In the genomic region with DNA sequence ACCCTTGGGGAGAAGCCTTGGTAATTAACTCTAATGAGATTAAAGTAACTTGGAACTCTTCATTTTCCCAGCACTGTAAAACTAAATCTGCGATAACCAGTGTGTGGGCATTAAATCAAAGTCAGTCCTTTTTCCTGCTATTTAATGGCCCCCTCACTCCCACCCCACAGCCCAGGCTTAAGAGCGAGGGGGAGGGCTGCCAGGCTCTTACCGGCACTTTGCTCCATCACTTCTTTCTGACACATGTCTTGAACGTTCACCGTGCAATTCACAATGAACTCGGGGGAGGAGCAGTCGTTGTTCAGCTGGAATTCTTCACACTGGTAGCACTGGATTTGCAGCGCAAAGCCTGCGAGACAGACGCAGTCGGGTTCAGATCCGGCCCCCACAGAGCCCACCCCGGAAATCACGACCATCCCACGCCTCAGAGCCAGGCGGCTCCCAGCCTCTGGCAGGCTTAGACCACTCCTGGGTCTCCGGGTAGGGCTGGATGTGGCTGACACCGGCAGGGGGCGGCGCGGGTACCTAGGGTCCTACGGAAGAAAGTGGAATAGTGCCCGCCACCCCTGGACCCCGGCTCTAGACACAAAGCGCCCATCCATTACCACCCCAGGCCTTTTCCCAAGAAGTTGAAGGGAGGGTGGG, we compare ENCODE assay signal across 9 cellular contexts. TPM values are rescaled to one million over a fixed set of nuclear protein-coding genes. Genes with fewer than 3 reads are reported as not detected.
DNase-seq lines count a peak whose midpoint lies in the region; ATAC-seq and TF ChIP-seq lines count a peak whose summit lies in the region.
"Had no signal": no experiment of that assay in that cellular context is flagged by ENCODE, and none has a peak within 500 bp of the region (broad histone marks: within the 10 kb centered on the region; RNA-seq: fewer than 3 reads in every experiment).

No MANE protein-coding gene starts in this region.

- H3K36me3 ChIP-seq in left ventricle myocardium inferior, result no peaks in the 10 kb centered on the region

- H3K4me3 ChIP-seq in left ventricle myocardium inferior, result peak overlapping the region; percentile 69
- H3K4me3 ChIP-seq in WI38 (ENCODE audit: low read depth, low read length), result peak overlapping the region; percentile 82

- no peaks in the 10 kb centered on the region for H3K9me3 ChIP-seq in left ventricle myocardium inferior (replicated peaks)

- H3K4me1 ChIP-seq in left ventricle myocardium inferior, result peaks cover 30% of the 10 kb centered on the region

- peaks cover 98% of the 10 kb centered on the region for H3K27me3 ChIP-seq in left ventricle myocardium inferior (ENCODE audit: low read depth)

- DNase-seq in left ventricle myocardium inferior (no peak), Right ventricle myocardium inferior (ENCODE audit: missing footprints) (no peak), iPS-NIHi11 (ENCODE audit: low spot score) (peak; percentile 53), NCI-H1048 (lab: John Stamatoyannopoulos, UW) (no peak), NCI-H2081 (lab: John Stamatoyannopoulos, UW) (no peak), NK-92 (lab: John Stamatoyannopoulos, UW; ENCODE audit: unreplicated experiment) (no peak)
- no peak for DNase-seq in stimulated activated CD8-positive, alpha-beta memory T cell treated with anti-CD3 and anti-CD28 coated beads, Interleukin-4, amount 100 ng/mL, for 48 hours
- DNase-seq: activated CD4-positive, alpha-beta T cell treated with anti-CD3 and anti-CD28 coated beads for 1 hour had no signal

- ATAC-seq in Right ventricle myocardium inferior, result no peak

- intact Hi-C loops in left ventricle myocardium inferior (cut with micrococcal nuclease), result no loop called here
- intact Hi-C loops in Right ventricle myocardium inferior (cut with DNase I), result no loop called here

- peak; percentile 26 for TF ChIP-seq CTCF in left ventricle myocardium inferior (IDR thresholded peaks at IDR 0.05; ENCODE audit: borderline replicate concordance)
- peak; percentile 32 for TF ChIP-seq CTCF in WI38 (IDR thresholded peaks at IDR 0.05; ENCODE audit: low read depth, low read length)

- H3K27ac ChIP-seq in left ventricle myocardium inferior (replicated peaks), result no peak overlapping the region

RNA-seq across cellular contexts. Expression of a gene that starts 1.7 kb away (rescaled TPM):
- total RNA-seq in left ventricle myocardium inferior (not detected), Right ventricle myocardium inferior (not detected)
